ENCODE assay signal across 12 cellular contexts in the genomic region with DNA sequence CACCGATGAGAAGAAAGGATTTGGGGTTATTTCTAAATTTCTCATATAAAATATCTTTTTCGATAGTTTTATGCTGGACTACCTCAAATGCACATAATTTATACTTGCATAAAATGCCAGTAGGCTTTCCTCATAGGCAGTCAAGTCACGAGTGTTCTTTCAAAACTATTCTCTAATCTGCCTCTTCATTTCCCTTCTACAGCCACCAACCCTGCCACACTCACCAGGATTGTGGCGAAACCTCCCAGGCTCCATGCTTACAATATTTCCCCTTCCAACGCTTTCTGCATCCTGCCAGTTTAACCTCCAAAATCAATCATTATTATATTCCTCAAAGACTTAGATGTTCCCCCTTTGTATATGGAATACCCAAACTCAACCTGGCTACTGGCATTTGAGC.
DNase-seq lines count a peak whose midpoint lies in the region; TF ChIP-seq lines count a peak whose summit lies in the region.
"Had no signal": no experiment of that assay in that cellular context is flagged by ENCODE, and none has a peak within 500 bp of the region (broad histone marks: within the 10 kb centered on the region; RNA-seq: fewer than 3 reads in every experiment).

No MANE protein-coding gene starts in this region.

- no peak for TF ChIP-seq POLR2A in NB4 (IDR thresholded peaks at IDR 0.05; ENCODE audit: extremely low read depth, insufficient read length)

- peaks cover 4% of the 10 kb centered on the region for H3K4me1 ChIP-seq in osteoblast (ENCODE audit: insufficient read depth, low read length)

- H3K79me2 ChIP-seq in osteoblast (ENCODE audit: insufficient read depth, low read length), result no peaks in the 10 kb centered on the region

- no peak for TF ChIP-seq CTCF in NB4 (IDR thresholded peaks at IDR 0.05; ENCODE audit: low read depth, low read length)
- TF ChIP-seq CTCF in cardiac fibroblast (IDR thresholded peaks at IDR 0.05; ENCODE audit: low read depth, low read length), result no peak
- TF ChIP-seq CTCF in osteoblast (IDR thresholded peaks at IDR 0.05; ENCODE audit: extremely low read depth, low read depth, low read length), result no peak

- H4K20me1 ChIP-seq in osteoblast (ENCODE audit: insufficient read depth, low read length), result no peaks in the 10 kb centered on the region

- no peak overlapping the region for H3K4me3 ChIP-seq in NB4 (ENCODE audit: low read depth, low read length)
- H3K4me3 ChIP-seq in cardiac fibroblast (replicated peaks in 1 of 2; ENCODE audit: low read depth in 2 of 2, low read length in 2 of 2), result peak overlapping the region in 1 of 2 donors; percentile 26
- H3K4me3 ChIP-seq in osteoblast (ENCODE audit: insufficient read depth, low read length), result no peak overlapping the region

- H2AFZ ChIP-seq in osteoblast (ENCODE audit: low read length), result no peak overlapping the region

- no peaks in the 10 kb centered on the region for H3K27me3 ChIP-seq in osteoblast (ENCODE audit: insufficient read depth, low read length)
- H3K27me3 ChIP-seq: brain microvascular endothelial cell had no signal

- DNase-seq in ELR (ENCODE audit: low read depth) (peak; percentile 5), NB4 (ENCODE audit: low read depth) (peak; percentile 11), cardiac fibroblast (ENCODE audit: low read depth in 2 of 2) (peak; percentile 28 to 53), osteoblast (ENCODE audit: insufficient read length, low spot score, missing footprints) (no peak), GM03348 (ENCODE audit: low spot score) (no peak), DMS 273 treated with DMSO at 0.1 percent for 48 hours (lab: John Stamatoyannopoulos, UW) (no peak), A172 (ENCODE audit: low spot score) (no peak), SK-N-DZ (ENCODE audit: low spot score) (no peak)
- DNase-seq: activated CD4-positive, alpha-beta memory T cell treated with anti-CD3 and anti-CD28 coated beads, Interleukin-2, amount 10 ng/mL, durations not matched to agents 7 days and 5 days; DMS79; stimulated activated CD4-positive, alpha-beta T cell treated with anti-CD3 and anti-CD28 coated beads, Interleukin-4, amount 100 ng/mL, for 24 hours had no signal

- no peaks in the 10 kb centered on the region for H3K36me3 ChIP-seq in osteoblast (ENCODE audit: insufficient read depth, low read length)
- H3K36me3 ChIP-seq: brain microvascular endothelial cell had no signal

- H3K9me3 ChIP-seq in osteoblast (ENCODE audit: low read depth, low read length), result no peaks in the 10 kb centered on the region

- peak overlapping the region; percentile 61 for H3K4me2 ChIP-seq in osteoblast (ENCODE audit: insufficient read depth, low read length)

- no peak overlapping the region for H3K27ac ChIP-seq in osteoblast (ENCODE audit: low read depth, low read length)
- H3K27ac ChIP-seq: brain microvascular endothelial cell had no signal

Comparison
In these comparisons a context has a peak if more than half of its experiments do, and no peak if none do; other contexts are left out.
1. DNase-seq: peak in ELR (single experiment), NB4 (single experiment) and cardiac fibroblast (2 of 2); none in osteoblast (single experiment), GM03348 (single experiment), DMS 273 treated with DMSO at 0.1 percent for 48 hours (single experiment), A172 (single experiment) and SK-N-DZ (single experiment).